25 cellular contexts compared by ENCODE assay signal in genomic region chr2:69224495-69224803, GRCh38.
DNase-seq lines count a peak whose midpoint lies in the region; ATAC-seq, FAIRE-seq and TF ChIP-seq lines count a peak whose summit lies in the region.
"Had no signal": no experiment of that assay in that cellular context is flagged by ENCODE, and none has a peak within 500 bp of the region (broad histone marks: within the 10 kb centered on the region; RNA-seq: fewer than 3 reads in every experiment).

No MANE protein-coding gene starts in this region.

- no peak for TF ChIP-seq POLR2A in body of pancreas (IDR thresholded peaks at IDR 0.05)

- intact Hi-C loops in body of pancreas (cut with DNase I) (no loop called here), pancreas (cut with DNase I) (no loop called here), left lung (cut with DNase I) (no loop called here)

- H3K4me3 ChIP-seq in body of pancreas: no peak overlapping the region
- H3K4me3 ChIP-seq in liver (ENCODE audit: low read depth in 1 of 3, low read length in 3 of 3): no peak overlapping the region
- H3K4me3 ChIP-seq in pancreas: no peak overlapping the region
- H3K4me3 ChIP-seq in left lung: no peak overlapping the region
- H3K4me3 ChIP-seq: esophagus muscularis mucosa, gastroesophageal sphincter, thoracic aorta had no signal

- H3K36me3 ChIP-seq in body of pancreas (replicated peaks in 1 of 2; ENCODE audit: insufficient read depth in 1 of 2, low read depth in 2 of 2) (no peaks in the 10 kb centered on the region), liver (ENCODE audit: control insufficient read depth in 4 of 4, insufficient read depth in 3 of 4, low read depth in 1 of 4, low read length in 3 of 4) (no peaks in the 10 kb centered on the region), pancreas (no peaks in the 10 kb centered on the region), left lung (no peaks in the 10 kb centered on the region)
- H3K36me3 ChIP-seq: esophagus muscularis mucosa had no signal

- H3K9ac ChIP-seq in liver (ENCODE audit: low read depth in 1 of 2, low read length in 2 of 2): no peak overlapping the region

- DNase-seq in HuH-7 (ENCODE audit: low spot score): peak; percentile 39
- no peak for DNase-seq in body of pancreas
- no peak for DNase-seq in pancreas
- no peak for DNase-seq in left lung
- DNase-seq in activated effector memory CD4-positive, alpha-beta T cell treated with Interleukin-2 at 50 U/mL for 16 hours: no peak
- DNase-seq in activated CD4-positive, alpha-beta T cell treated with anti-CD3 and anti-CD28 coated beads, Interleukin-2, amount 50 U/mL, for 48 hours: no peak
- DNase-seq: activated CD4-positive, alpha-beta T cell treated with anti-CD3 and anti-CD28 coated beads, Interleukin-2, amount 50 U/mL, for 4 hours; activated CD4-positive, CD25-positive, alpha-beta regulatory T cell; activated CD8-positive, alpha-beta memory T cell treated with anti-CD3 and anti-CD28 coated beads, Interleukin-2, amount 50 U/mL, for 4 hours; activated naive CD4-positive, alpha-beta T cell treated with anti-CD3 and anti-CD28 coated beads, Interleukin-2, amount 10 ng/mL, durations not matched to agents 7 days and 5 days; CD4-positive, alpha-beta T cell; cortex of kidney; EL; hippocampal formation; MM.1S; NCI-H526 treated with DMSO at 0.1 percent for 48 hours; stimulated activated naive CD8-positive, alpha-beta T cell treated with anti-CD3 and anti-CD28 coated beads, Interleukin-15, Interleukin-2, amounts not matched to agents 100 U/mL and 50 U/mL, for 24 hours had no signal

- TF ChIP-seq CTCF in body of pancreas (IDR thresholded peaks at IDR 0.05): no peak
- no peak for TF ChIP-seq CTCF in liver (IDR thresholded peaks at IDR 0.05; ENCODE audit: low read depth, low read length, missing input control)
- no peak for TF ChIP-seq CTCF in pancreas (IDR thresholded peaks at IDR 0.05)
- TF ChIP-seq CTCF in left lung (IDR thresholded peaks at IDR 0.05): no peak

- peaks cover 16% of the 10 kb centered on the region for H3K4me1 ChIP-seq in body of pancreas
- H3K4me1 ChIP-seq in liver (ENCODE audit: control insufficient read depth in 4 of 4, insufficient read depth in 4 of 4, low read length in 3 of 4): peaks cover 0 to 12% (median 4%) of the 10 kb centered on the region in 4 donors
- H3K4me1 ChIP-seq in pancreas: peaks cover 0 to 12% (median 6%) of the 10 kb centered on the region in 3 donors
- H3K4me1 ChIP-seq in left lung: peaks cover 0 to 5% of the 10 kb centered on the region in 2 donors

- peak; percentile 24 for ATAC-seq in body of pancreas
- peak in 3 of 4 donors; percentile 11 to 43 (median 18) for ATAC-seq in pancreas
- no peak for ATAC-seq in left lung
- ATAC-seq in HG02623 (IDR thresholded peaks at IDR 0.05; ENCODE audit: unreplicated experiment): no peak
- ATAC-seq: gastroesophageal sphincter; stimulated activated naive CD8-positive, alpha-beta T cell treated with anti-CD3 and anti-CD28 coated beads, Interleukin-15, Interleukin-2, amounts not matched to agents 100 U/mL and 50 U/mL, for 24 hours had no signal

- H3K27ac ChIP-seq in body of pancreas (no peak overlapping the region), liver (ENCODE audit: low read depth in 1 of 2, low read length in 2 of 2) (peak overlapping the region; percentile 12 to 57), pancreas (no peak overlapping the region), left lung (no peak overlapping the region)
- H3K27ac ChIP-seq: esophagus muscularis mucosa, gastroesophageal sphincter had no signal

- H3K9me3 ChIP-seq in body of pancreas (no peaks in the 10 kb centered on the region), liver (ENCODE audit: control insufficient read depth in 4 of 4, low read length in 3 of 4) (no peaks in the 10 kb centered on the region), pancreas (no peaks in the 10 kb centered on the region), left lung (no peaks in the 10 kb centered on the region)
- H3K9me3 ChIP-seq: esophagus muscularis mucosa, gastroesophageal sphincter, thoracic aorta had no signal

- no peaks in the 10 kb centered on the region for H3K27me3 ChIP-seq in body of pancreas
- no peaks in the 10 kb centered on the region for H3K27me3 ChIP-seq in liver (ENCODE audit: control insufficient read depth in 4 of 4, insufficient read depth in 4 of 4, low read length in 3 of 4)
- H3K27me3 ChIP-seq in pancreas: no peaks in the 10 kb centered on the region
- no peaks in the 10 kb centered on the region for H3K27me3 ChIP-seq in left lung
- H3K27me3 ChIP-seq: esophagus muscularis mucosa, gastroesophageal sphincter had no signal

- TF ChIP-seq RAD21 in liver (IDR thresholded peaks at IDR 0.05): no peak

- WGBS in body of pancreas, 2 donors: 50 to 60% methylated on average over 2 of the region's 2 CpGs
- WGBS in liver: 59% methylated on average over 2 of the region's 2 CpGs
- WGBS in pancreas, 2 donors: 59 to 69% methylated on average over 2 of the region's 2 CpGs

- no peak for FAIRE-seq in pancreas (lab: Jason Lieb, UNC)
- FAIRE-seq: bronchial epithelial cell, D721Med, GM12891 had no signal

TF ChIP-seq in liver, 16 proteins besides CTCF, POLR2A, EP300 and RAD21:
- no peak for TF ChIP-seq JUND (IDR thresholded peaks at IDR 0.05)
- TF ChIP-seq EGR1 (IDR thresholded peaks at IDR 0.05; ENCODE audit: low read depth in 2 of 2): no peak
- TF ChIP-seq MAX (IDR thresholded peaks at IDR 0.05): no peak
- TF ChIP-seq YY1 (IDR thresholded peaks at IDR 0.05): peak; percentile 3
- no peak for TF ChIP-seq TAF1 (conservative IDR thresholded peaks at IDR 0.05)
TF ChIP-seq in liver: peak in this region for 1.

Comparison
In these comparisons a context has a peak if more than half of its experiments do, and no peak if none do; other contexts are left out.
1. ATAC-seq: peak in body of pancreas (single experiment) and pancreas (3 of 4); none in left lung (single experiment) and HG02623 (single experiment).
2. H3K27ac ChIP-seq: peak in liver (2 of 2); none in body of pancreas (0 of 4), pancreas (0 of 4) and left lung (0 of 2).